ENCODE assay signal across 15 cellular contexts in genomic region chr10:96299383-96299782, GRCh38. TPM values are rescaled to one million over a fixed set of nuclear protein-coding genes. Genes with fewer than 3 reads are reported as not detected.
A peak's percentile ranks its signal among the peaks of the same experiment; 100 is the strongest.
DNase-seq lines count a peak whose midpoint lies in the region; ATAC-seq and TF ChIP-seq lines count a peak whose summit lies in the region.
"Had no signal": no experiment of that assay in that cellular context is flagged by ENCODE, and none has a peak within 500 bp of the region (broad histone marks: within the 10 kb centered on the region; RNA-seq: fewer than 3 reads in every experiment).

No MANE protein-coding gene starts in this region.

- no peak for TF ChIP-seq CTCF in nephron progenitor cell (IDR thresholded peaks at IDR 0.05)

- H3K4me1 Mint-ChIP-seq in activated naive CD8-positive, alpha-beta T cell (ENCODE audit: low read depth) = peaks cover 62% of the 10 kb centered on the region
- peaks cover 20% of the 10 kb centered on the region for H3K4me1 Mint-ChIP-seq in nephron progenitor cell

- in situ Hi-C loops in KBM-7 (cut with MboI; ENCODE audit: low pct_unique_long_range_greater_than_20kb, low sequenced_read_pairs) = no loop called here

- no peak for ATAC-seq in GM21619 (IDR thresholded peaks at IDR 0.05; ENCODE audit: unreplicated experiment)
- ATAC-seq: heart left ventricle, left lung had no signal

- H3K4me3 Mint-ChIP-seq in activated naive CD8-positive, alpha-beta T cell = peak overlapping the region; percentile 70
- no peak overlapping the region for H3K4me3 Mint-ChIP-seq in nephron progenitor cell

- no peaks in the 10 kb centered on the region for H3K9me3 Mint-ChIP-seq in activated naive CD8-positive, alpha-beta T cell (ENCODE audit: low read depth)
- no peaks in the 10 kb centered on the region for H3K9me3 Mint-ChIP-seq in nephron progenitor cell

- DNase-seq in NCI-H2029 (lab: John Stamatoyannopoulos, UW) = peak; percentile 1
- no peak for DNase-seq in NCI-H2029 treated with DMSO at 0.1 percent for 48 hours (lab: John Stamatoyannopoulos, UW)
- peak; percentile 33 for DNase-seq in KBM-7
- DNase-seq in nephron progenitor cell = no peak
- no peak for DNase-seq in mesenteric fat pad (ENCODE audit: low spot score)
- no peak for DNase-seq in HCEC 1CT
- DNase-seq: heart left ventricle, left lung, NCI-H1694, SK-N-SH, small intestine, transverse colon had no signal

- H3K36me3 Mint-ChIP-seq in activated naive CD8-positive, alpha-beta T cell = no peaks in the 10 kb centered on the region
- H3K36me3 Mint-ChIP-seq in nephron progenitor cell (ENCODE audit: low read depth) = no peaks in the 10 kb centered on the region

- peak overlapping the region; percentile 86 for H3K27ac Mint-ChIP-seq in activated naive CD8-positive, alpha-beta T cell
- H3K27ac Mint-ChIP-seq in nephron progenitor cell = peak overlapping the region; percentile 10

- peaks cover 4% of the 10 kb centered on the region for H3K27me3 Mint-ChIP-seq in activated naive CD8-positive, alpha-beta T cell
- no peaks in the 10 kb centered on the region for H3K27me3 Mint-ChIP-seq in nephron progenitor cell (ENCODE audit: low read depth, poor library complexity)

RNA-seq across cellular contexts. Expression of gene DNTT, which starts 4.9 kb away (rescaled TPM):
- total RNA-seq in mesenteric fat pad = not detected
- total RNA-seq: cardiac muscle cell, heart left ventricle, left lung, transverse colon had no signal

RNA-seq across cellular contexts. Expression of gene BLNK, which starts 28.0 kb away (rescaled TPM):
- total RNA-seq in mesenteric fat pad = 4.7 TPM
- total RNA-seq: cardiac muscle cell had no signal

RNA-seq across cellular contexts. Expression of gene OPALIN, which starts 59.4 kb away (rescaled TPM):
- total RNA-seq in mesenteric fat pad = not detected
- total RNA-seq: cardiac muscle cell, left lung, transverse colon had no signal

Comparison
In these comparisons a context has a peak if more than half of its experiments do, and no peak if none do; other contexts are left out.
1. DNase-seq: peak in NCI-H2029 (single experiment) and KBM-7 (single experiment); none in NCI-H2029 treated with DMSO at 0.1 percent for 48 hours (single experiment), nephron progenitor cell (single experiment), mesenteric fat pad (single experiment) and HCEC 1CT (single experiment).